ENCODE assay signal across 1 cellular context in the genomic region with DNA sequence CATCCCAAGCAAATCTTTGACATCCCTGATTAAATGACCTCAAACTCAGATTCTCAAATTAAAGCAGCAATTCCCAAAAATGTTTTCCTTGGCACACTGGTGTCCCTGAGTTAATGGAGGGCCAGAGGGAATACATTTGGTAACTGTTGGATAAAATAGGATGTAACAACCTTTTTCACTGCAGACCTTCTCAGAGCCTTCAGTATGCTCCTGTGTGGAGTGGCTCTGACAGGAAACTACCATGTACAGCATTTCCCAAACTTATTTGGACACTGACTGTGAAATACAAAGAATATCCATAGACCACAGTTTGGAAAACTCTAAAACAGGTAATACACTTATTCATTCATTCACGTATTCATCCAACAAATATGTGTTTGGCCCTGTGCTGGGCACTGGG.
A peak's percentile ranks its signal among the peaks of the same experiment; 100 is the strongest.
TF ChIP-seq lines count a peak whose summit lies in the region.

No MANE protein-coding gene starts in this region.

TF ChIP-seq in K562, 482 proteins besides CTCF, POLR2A, EP300 and RAD21 (continued from another document):
- TF ChIP-seq, protein P1, sequence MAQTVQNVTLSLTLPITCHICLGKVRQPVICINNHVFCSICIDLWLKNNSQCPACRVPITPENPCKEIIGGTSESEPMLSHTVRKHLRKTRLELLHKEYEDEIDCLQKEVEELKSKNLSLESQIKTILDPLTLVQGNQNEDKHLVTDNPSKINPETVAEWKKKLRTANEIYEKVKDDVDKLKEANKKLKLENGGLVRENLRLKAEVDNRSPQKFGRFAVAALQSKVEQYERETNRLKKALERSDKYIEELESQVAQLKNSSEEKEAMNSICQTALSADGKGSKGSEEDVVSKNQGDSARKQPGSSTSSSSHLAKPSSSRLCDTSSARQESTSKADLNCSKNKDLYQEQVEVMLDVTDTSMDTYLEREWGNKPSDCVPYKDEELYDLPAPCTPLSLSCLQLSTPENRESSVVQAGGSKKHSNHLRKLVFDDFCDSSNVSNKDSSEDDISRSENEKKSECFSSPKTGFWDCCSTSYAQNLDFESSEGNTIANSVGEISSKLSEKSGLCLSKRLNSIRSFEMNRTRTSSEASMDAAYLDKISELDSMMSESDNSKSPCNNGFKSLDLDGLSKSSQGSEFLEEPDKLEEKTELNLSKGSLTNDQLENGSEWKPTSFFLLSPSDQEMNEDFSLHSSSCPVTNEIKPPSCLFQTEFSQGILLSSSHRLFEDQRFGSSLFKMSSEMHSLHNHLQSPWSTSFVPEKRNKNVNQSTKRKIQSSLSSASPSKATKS (CRISPR knock-in tag; IDR thresholded peaks at IDR 0.05) = no peak
- TF ChIP-seq PCBP1 (IDR thresholded peaks at IDR 0.05; ENCODE audit: low read depth, low read length, poor library complexity, severe bottlenecking) (no peak), LEF1 (IDR thresholded peaks at IDR 0.05) (no peak), RBM25 (IDR thresholded peaks at IDR 0.05; ENCODE audit: low read depth, low read length, severe bottlenecking) (peak; percentile 81), MYNN (IDR thresholded peaks at IDR 0.05) (no peak), MYNN (CRISPR knock-in tag; IDR thresholded peaks at IDR 0.05) (no peak), ZNF239 (CRISPR knock-in tag; IDR thresholded peaks at IDR 0.05) (peak; percentile 99), WHSC1 (IDR thresholded peaks at IDR 0.05; ENCODE audit: low read length) (no peak), HNRNPUL1 (IDR thresholded peaks at IDR 0.05; ENCODE audit: low read length) (no peak)
- TF ChIP-seq, protein P2, sequence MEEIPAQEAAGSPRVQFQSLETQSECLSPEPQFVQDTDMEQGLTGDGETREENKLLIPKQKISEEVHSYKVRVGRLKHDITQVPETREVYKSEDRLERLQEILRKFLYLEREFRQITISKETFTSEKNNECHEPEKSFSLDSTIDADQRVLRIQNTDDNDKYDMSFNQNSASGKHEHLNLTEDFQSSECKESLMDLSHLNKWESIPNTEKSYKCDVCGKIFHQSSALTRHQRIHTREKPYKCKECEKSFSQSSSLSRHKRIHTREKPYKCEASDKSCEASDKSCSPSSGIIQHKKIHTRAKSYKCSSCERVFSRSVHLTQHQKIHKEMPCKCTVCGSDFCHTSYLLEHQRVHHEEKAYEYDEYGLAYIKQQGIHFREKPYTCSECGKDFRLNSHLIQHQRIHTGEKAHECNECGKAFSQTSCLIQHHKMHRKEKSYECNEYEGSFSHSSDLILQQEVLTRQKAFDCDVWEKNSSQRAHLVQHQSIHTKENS (CRISPR knock-in tag; IDR thresholded peaks at IDR 0.05) = no peak
